In the genomic region with DNA sequence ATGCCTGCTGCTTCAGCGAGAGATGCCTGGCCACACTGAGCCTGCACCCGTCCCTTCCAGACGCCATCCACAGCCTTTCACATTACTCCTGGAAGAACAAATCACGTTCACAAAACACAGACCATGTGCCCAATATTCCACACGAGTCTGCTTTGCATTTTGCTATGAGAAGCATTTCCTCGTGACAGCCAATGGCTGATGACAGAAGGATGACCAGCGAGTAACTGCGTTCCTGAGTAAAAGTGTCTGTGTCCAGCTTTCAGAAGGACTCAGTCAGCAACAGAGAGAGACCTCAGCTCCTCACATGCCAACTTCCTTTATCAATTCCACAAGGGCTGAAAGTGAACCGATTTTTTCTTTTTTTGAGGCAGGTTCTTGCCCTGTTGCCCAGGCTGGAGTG, we compare ENCODE assay signal across 23 cellular contexts. TPM values are rescaled to one million over a fixed set of nuclear protein-coding genes. Genes with fewer than 3 reads are reported as not detected.
A peak's percentile ranks its signal among the peaks of the same experiment; 100 is the strongest.
DNase-seq lines count a peak whose midpoint lies in the region; TF ChIP-seq lines count a peak whose summit lies in the region.
"Had no signal": no experiment of that assay in that cellular context is flagged by ENCODE, and none has a peak within 500 bp of the region (broad histone marks: within the 10 kb centered on the region; RNA-seq: fewer than 3 reads in every experiment).

No MANE protein-coding gene starts in this region.

- no peak overlapping the region for H4K8ac ChIP-seq in neuronal stem cell (ENCODE audit: low read depth, low read length)

- no peaks in the 10 kb centered on the region for H3K36me3 Mint-ChIP-seq in neural progenitor cell
- H3K36me3 Mint-ChIP-seq in activated T-helper 1 cell treated with anti-CD3 and anti-CD28 coated beads, Interleukin-12 subunit alpha, Interleukin-12 subunit beta, Interleukin-2, Interleukin-4 antibody, amounts not matched to agents 30 ng/mL and 10 ng/mL and 1 ng/mL, durations not matched to agents 14 hours and 24 hours and 36 hours (ENCODE audit: low read depth), result no peaks in the 10 kb centered on the region
- H3K36me3 Mint-ChIP-seq: CD8-positive, alpha-beta T cell had no signal

- H2AFZ ChIP-seq in neural progenitor cell (replicated peaks) (no peak overlapping the region), neuronal stem cell (ENCODE audit: low read length) (no peak overlapping the region)
- H2AFZ ChIP-seq: PC-9 had no signal

- H3K79me1 ChIP-seq in neuronal stem cell (ENCODE audit: low read depth, low read length), result no peaks in the 10 kb centered on the region

- H3K9ac ChIP-seq in BLaER1 treated with 17β-estradiol and CSF1 and Interleukin-3, amounts not matched to agents 10 nM and 100 nM, result peak overlapping the region in 4 of 11 experiments; percentile 10 to 69 (median 66); a peak in 5 of 22 replicates
- no peak overlapping the region for H3K9ac ChIP-seq in neural progenitor cell
- no peak overlapping the region for H3K9ac ChIP-seq in neuronal stem cell (ENCODE audit: low read depth, low read length, poor library complexity)

- H4K20me1 ChIP-seq in BLaER1 treated with 17β-estradiol and CSF1 and Interleukin-3, amounts not matched to agents 10 nM and 100 nM, result peaks cover 0 to 15% (median 0%) of the 10 kb centered on the region in 11 experiments; a peak in 2 of 22 replicates
- no peaks in the 10 kb centered on the region for H4K20me1 ChIP-seq in neural progenitor cell (ENCODE audit: low read depth)

- H3K4me3 ChIP-seq in AG10803 (ENCODE audit: low read length) (no peak overlapping the region), coronary artery (no peak overlapping the region), neural progenitor cell (no peak overlapping the region), neuronal stem cell (ENCODE audit: low read length in 2 of 2) (no peak overlapping the region)
- no peak overlapping the region for H3K4me3 ChIP-seq in BLaER1 treated with 17β-estradiol and CSF1 and Interleukin-3, amounts not matched to agents 10 nM and 100 nM
- H3K4me3 ChIP-seq: A549, MG63, PC-9, SK-N-MC had no signal

- TF ChIP-seq CTCF in AG10803 (conservative IDR thresholded peaks at IDR 0.05; ENCODE audit: low read length) (no peak), coronary artery (IDR thresholded peaks at IDR 0.05) (no peak), neural progenitor cell (IDR thresholded peaks at IDR 0.05) (no peak)

- H3K79me2 ChIP-seq in neural progenitor cell (ENCODE audit: low read depth), result no peaks in the 10 kb centered on the region

- no peaks in the 10 kb centered on the region for H3K36me3 ChIP-seq in BLaER1 treated with 17β-estradiol and CSF1 and Interleukin-3, amounts not matched to agents 10 nM and 100 nM
- H3K36me3 ChIP-seq in neural progenitor cell (no peaks in the 10 kb centered on the region), neuronal stem cell (replicated peaks in 1 of 2; ENCODE audit: control insufficient read depth in 2 of 2, insufficient read depth in 2 of 2, low read length in 2 of 2) (no peaks in the 10 kb centered on the region)
- H3K36me3 ChIP-seq: MG63 had no signal

- H3K4ac ChIP-seq in neuronal stem cell (ENCODE audit: low read length), result no peak overlapping the region

- H3K27me3 ChIP-seq in BLaER1 treated with 17β-estradiol and CSF1 and Interleukin-3, amounts not matched to agents 10 nM and 100 nM, result peaks cover 0 to 23% (median 0%) of the 10 kb centered on the region in 11 experiments; a peak in 3 of 22 replicates
- no peaks in the 10 kb centered on the region for H3K27me3 ChIP-seq in neural progenitor cell
- no peaks in the 10 kb centered on the region for H3K27me3 ChIP-seq in neuronal stem cell (ENCODE audit: control insufficient read depth in 3 of 3, insufficient read depth in 3 of 3, low read depth in 1 of 3, low read length in 3 of 3)
- H3K27me3 ChIP-seq: MG63 had no signal

- H3K23ac ChIP-seq in neuronal stem cell (ENCODE audit: low read depth, low read length, poor library complexity), result no peak overlapping the region

- no peak overlapping the region for H2BK120ac ChIP-seq in neuronal stem cell (ENCODE audit: low read depth, low read length)

- no peak overlapping the region for H3K18ac ChIP-seq in neuronal stem cell (ENCODE audit: low read length)

- no peak overlapping the region for H2BK12ac ChIP-seq in neuronal stem cell (ENCODE audit: low read length)

- H4K91ac ChIP-seq in neuronal stem cell (ENCODE audit: low read depth, low read length, poor library complexity), result no peak overlapping the region

- H3K27ac ChIP-seq in BLaER1 treated with 17β-estradiol and CSF1 and Interleukin-3, amounts not matched to agents 10 nM and 100 nM, result peak overlapping the region in 4 of 11 experiments; percentile 57 to 75 (median 66); a peak in 5 of 22 replicates
- H3K27ac ChIP-seq in coronary artery (no peak overlapping the region), neural progenitor cell (no peak overlapping the region), neuronal stem cell (replicated peaks; ENCODE audit: low read length) (no peak overlapping the region)
- H3K27ac ChIP-seq: A549, PC-9, SK-N-MC had no signal

- intact Hi-C loops in activated T-helper 1 cell treated with anti-CD3 and anti-CD28 coated beads, Interleukin-12 subunit alpha, Interleukin-12 subunit beta, Interleukin-2, Interleukin-4 antibody, amounts not matched to agents 30 ng/mL and 10 ng/mL and 1 ng/mL, durations not matched to agents 14 hours and 24 hours and 36 hours (cut with micrococcal nuclease), result no loop called here

- DNase-seq in AG10803 (ENCODE audit: low read depth) (peak; percentile 19), coronary artery (ENCODE audit: low spot score) (peak; percentile 19), neural progenitor cell (ENCODE audit: low spot score) (no peak), neuronal stem cell (ENCODE audit: low spot score) (no peak), NCI-H510A treated with DMSO at 0.1 percent for 48 hours (lab: John Stamatoyannopoulos, UW) (no peak)
- DNase-seq in activated T-helper 1 cell treated with anti-CD3 and anti-CD28 coated beads, Interleukin-12 subunit alpha, Interleukin-12 subunit beta, Interleukin-2, Interleukin-4 antibody, amounts not matched to agents 30 ng/mL and 10 ng/mL and 1 ng/mL, durations not matched to agents 14 hours and 24 hours and 36 hours (ENCODE audit: low spot score), result no peak
- DNase-seq: C1 segment of cervical spinal cord; Calu3; CD8-positive, alpha-beta T cell; GDM1; MG63; NCI-H1048; NCI-H1417 treated with DMSO at 0.1 percent for 48 hours; NCI-H187; NCI-H446 treated with DMSO at 0.1 percent for 48 hours; NCI-H748 treated with DMSO at 0.1 percent for 48 hours; PC-9; RPMI8226; SHP77; SW 1271 had no signal

- H3K4me2 ChIP-seq in BLaER1 treated with 17β-estradiol and CSF1 and Interleukin-3, amounts not matched to agents 10 nM and 100 nM, result peak overlapping the region in 10 of 11 experiments; percentile 21 to 91 (median 75); a peak in 19 of 22 replicates
- H3K4me2 ChIP-seq in neural progenitor cell (no peak overlapping the region), neuronal stem cell (ENCODE audit: insufficient read depth, low read length, poor library complexity, severe bottlenecking) (no peak overlapping the region)
- H3K4me2 ChIP-seq: A549, PC-9 had no signal

- H3K9me3 Mint-ChIP-seq in neural progenitor cell, result no peaks in the 10 kb centered on the region
- no peaks in the 10 kb centered on the region for H3K9me3 Mint-ChIP-seq in activated T-helper 1 cell treated with anti-CD3 and anti-CD28 coated beads, Interleukin-12 subunit alpha, Interleukin-12 subunit beta, Interleukin-2, Interleukin-4 antibody, amounts not matched to agents 30 ng/mL and 10 ng/mL and 1 ng/mL, durations not matched to agents 14 hours and 24 hours and 36 hours
- H3K9me3 Mint-ChIP-seq: CD8-positive, alpha-beta T cell had no signal

- peaks cover 25 to 95% (median 66%) of the 10 kb centered on the region in 10 experiments for H3K4me1 ChIP-seq in BLaER1 treated with 17β-estradiol and CSF1 and Interleukin-3, amounts not matched to agents 10 nM and 100 nM
- H3K4me1 ChIP-seq in neural progenitor cell (no peaks in the 10 kb centered on the region), neuronal stem cell (ENCODE audit: control insufficient read depth in 2 of 2, insufficient read depth in 1 of 2, low read depth in 1 of 2, low read length in 2 of 2) (peaks cover 0 to 16% of the 10 kb centered on the region in 2 donors)
- H3K4me1 ChIP-seq: A549 had no signal

- H3K4me3 Mint-ChIP-seq in neural progenitor cell, result no peak overlapping the region
- H3K4me3 Mint-ChIP-seq in activated T-helper 1 cell treated with anti-CD3 and anti-CD28 coated beads, Interleukin-12 subunit alpha, Interleukin-12 subunit beta, Interleukin-2, Interleukin-4 antibody, amounts not matched to agents 30 ng/mL and 10 ng/mL and 1 ng/mL, durations not matched to agents 14 hours and 24 hours and 36 hours, result no peak overlapping the region
- H3K4me3 Mint-ChIP-seq: CD8-positive, alpha-beta T cell had no signal

- no CpG with 5 or more reads among the region's 9 CpGs for WGBS in neuronal stem cell (ENCODE audit: extremely low coverage in 2 of 2, insufficient read length in 2 of 2, insufficient replicate concordance in 1 of 2), 2 donors

- H3K14ac ChIP-seq in neuronal stem cell (ENCODE audit: low read length), result no peak overlapping the region

- H2BK5ac ChIP-seq in neuronal stem cell (ENCODE audit: low read length), result no peak overlapping the region

- peaks cover 11% of the 10 kb centered on the region for H3K27me3 Mint-ChIP-seq in neural progenitor cell (ENCODE audit: insufficient read depth, low read depth)
- peaks cover 3% of the 10 kb centered on the region for H3K27me3 Mint-ChIP-seq in activated T-helper 1 cell treated with anti-CD3 and anti-CD28 coated beads, Interleukin-12 subunit alpha, Interleukin-12 subunit beta, Interleukin-2, Interleukin-4 antibody, amounts not matched to agents 30 ng/mL and 10 ng/mL and 1 ng/mL, durations not matched to agents 14 hours and 24 hours and 36 hours (ENCODE audit: insufficient read depth)

- peaks cover 19% of the 10 kb centered on the region for H3K4me1 Mint-ChIP-seq in neural progenitor cell
- no peaks in the 10 kb centered on the region for H3K4me1 Mint-ChIP-seq in activated T-helper 1 cell treated with anti-CD3 and anti-CD28 coated beads, Interleukin-12 subunit alpha, Interleukin-12 subunit beta, Interleukin-2, Interleukin-4 antibody, amounts not matched to agents 30 ng/mL and 10 ng/mL and 1 ng/mL, durations not matched to agents 14 hours and 24 hours and 36 hours (ENCODE audit: low read depth)

- no peak overlapping the region for H2AK5ac ChIP-seq in neuronal stem cell (ENCODE audit: low read depth, low read length)

- H2BK15ac ChIP-seq in neuronal stem cell (ENCODE audit: low read length), result no peak overlapping the region

- peak overlapping the region; percentile 41 for H3K27ac Mint-ChIP-seq in neural progenitor cell
- H3K27ac Mint-ChIP-seq in activated T-helper 1 cell treated with anti-CD3 and anti-CD28 coated beads, Interleukin-12 subunit alpha, Interleukin-12 subunit beta, Interleukin-2, Interleukin-4 antibody, amounts not matched to agents 30 ng/mL and 10 ng/mL and 1 ng/mL, durations not matched to agents 14 hours and 24 hours and 36 hours, result no peak overlapping the region
- H3K27ac Mint-ChIP-seq: CD8-positive, alpha-beta T cell had no signal

- 0 out of 22 replicates have a peak, but pooled peaks cover 0 to 8% (median 0%) of the 10 kb centered on the region in 11 experiments for H3K9me3 ChIP-seq in BLaER1 treated with 17β-estradiol and CSF1 and Interleukin-3, amounts not matched to agents 10 nM and 100 nM (replicated peaks in 1 of 11)
- H3K9me3 ChIP-seq in neural progenitor cell (ENCODE audit: low read depth) (no peaks in the 10 kb centered on the region), neuronal stem cell (replicated peaks in 1 of 2; ENCODE audit: control insufficient read depth in 2 of 2, insufficient read depth in 1 of 2, low read depth in 1 of 2, low read length in 2 of 2) (no peaks in the 10 kb centered on the region)
- H3K9me3 ChIP-seq: A549, MG63 had no signal

- no peaks in the 10 kb centered on the region for H3F3A ChIP-seq in neural progenitor cell (ENCODE audit: low read depth)

RNA-seq across cellular contexts. Expression of a gene that starts 19.5 kb away (rescaled TPM):
- total RNA-seq in neural progenitor cell (ENCODE audit: low replicate concordance), result 0.62 and 3.4 TPM in 2 replicates
- total RNA-seq in activated T-helper 1 cell treated with anti-CD3 and anti-CD28 coated beads, Interleukin-12 subunit alpha, Interleukin-12 subunit beta, Interleukin-2, Interleukin-4 antibody, amounts not matched to agents 30 ng/mL and 10 ng/mL and 1 ng/mL, durations not matched to agents 14 hours and 24 hours and 36 hours, result 7.4 and 8.0 TPM in 2 replicates
- 5.1 TPM for polyA plus RNA-seq in neuronal stem cell (2013, experiment 1 of 2)
- 5.2 TPM for polyA plus RNA-seq in neuronal stem cell (2013, experiment 2 of 2)

Comparison
In these comparisons a context has a peak if more than half of its experiments do, and no peak if none do; other contexts are left out.
1. DNase-seq: peak in AG10803 (single experiment) and coronary artery (single experiment); none in neural progenitor cell (single experiment), activated T-helper 1 cell treated with anti-CD3 and anti-CD28 coated beads, Interleukin-12 subunit alpha, Interleukin-12 subunit beta, Interleukin-2, Interleukin-4 antibody, amounts not matched to agents 30 ng/mL and 10 ng/mL and 1 ng/mL, durations not matched to agents 14 hours and 24 hours and 36 hours (single experiment), neuronal stem cell (single experiment) and NCI-H510A treated with DMSO at 0.1 percent for 48 hours (single experiment).
2. H3K4me2 ChIP-seq: peak in BLaER1 treated with 17β-estradiol and CSF1 and Interleukin-3, amounts not matched to agents 10 nM and 100 nM (10 of 11); none in neural progenitor cell (single experiment) and neuronal stem cell (single experiment).